Comparison of ENCODE assay signal across 10 cellular contexts in the genomic region with DNA sequence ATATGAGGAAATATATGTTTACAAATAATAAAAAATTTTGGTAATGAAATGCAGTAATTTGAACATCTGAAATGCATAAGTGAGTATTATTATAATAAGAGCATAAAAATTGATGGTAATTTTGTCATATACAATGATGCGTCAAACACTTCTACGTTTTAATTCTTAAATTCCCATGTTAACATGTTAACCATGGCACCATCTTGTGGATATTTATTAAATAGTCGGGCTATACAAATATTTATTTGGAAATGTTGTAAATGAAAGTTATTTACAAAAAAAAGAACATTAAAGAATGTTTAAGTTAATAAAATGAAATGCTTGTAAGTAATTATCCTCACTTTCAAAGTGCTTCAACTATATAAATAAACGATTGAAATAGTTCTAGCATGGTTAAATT. TPM values are rescaled to one million over a fixed set of nuclear protein-coding genes. Genes with fewer than 3 reads are reported as not detected.
DNase-seq lines count a peak whose midpoint lies in the region; ATAC-seq, FAIRE-seq and TF ChIP-seq lines count a peak whose summit lies in the region.
"Had no signal": no experiment of that assay in that cellular context is flagged by ENCODE, and none has a peak within 500 bp of the region (broad histone marks: within the 10 kb centered on the region; RNA-seq: fewer than 3 reads in every experiment).

No MANE protein-coding gene starts in this region.

- TF ChIP-seq CTCF in AG10803 (conservative IDR thresholded peaks at IDR 0.05; ENCODE audit: low read length) (peak; percentile 51), fibroblast of villous mesenchyme (IDR thresholded peaks at IDR 0.05; ENCODE audit: insufficient read depth, low read depth, low read length) (peak; percentile 18)

- FAIRE-seq in G401.6 (lab: Jason Lieb, UNC), result peak; percentile 95
- FAIRE-seq in GM19239 (lab: Jason Lieb, UNC), result no peak

- no peak overlapping the region for H3K27ac ChIP-seq in caudate nucleus (ENCODE audit: low read depth, low read length)
- H3K27ac ChIP-seq: testis had no signal

- H3K4me3 ChIP-seq in AG10803 (ENCODE audit: low read length) (no peak overlapping the region), fibroblast of villous mesenchyme (ENCODE audit: low read depth, low read length) (no peak overlapping the region)
- H3K4me3 ChIP-seq: testis had no signal

- ATAC-seq in HG03039 (IDR thresholded peaks at IDR 0.05; ENCODE audit: unreplicated experiment), result no peak

- DNase-seq in AG10803 (ENCODE audit: low read depth) (peak; percentile 43), RKO (ENCODE audit: low spot score) (peak; percentile 51), fibroblast of villous mesenchyme (ENCODE audit: low read depth) (peak; percentile 27), GF-D8 (lab: John Stamatoyannopoulos, UW) (no peak), caudate nucleus (lab: John Stamatoyannopoulos, UW) (no peak), GM19239 (ENCODE audit: insufficient read length, low spot score) (no peak)
- DNase-seq: activated CD8-positive, alpha-beta memory T cell treated with anti-CD3 and anti-CD28 coated beads, Interleukin-2, amount 50 U/mL, for 48 hours; testis had no signal

RNA-seq across cellular contexts. Expression of gene C1orf185, which starts 57.2 kb away (rescaled TPM):
- total RNA-seq in fibroblast of villous mesenchyme, result under 0.01 TPM in 1 of 2 replicates, not detected in the other

Comparison
In these comparisons a context has a peak if more than half of its experiments do, and no peak if none do; other contexts are left out.
1. DNase-seq: peak in AG10803 (single experiment), RKO (single experiment) and fibroblast of villous mesenchyme (single experiment); none in GF-D8 (single experiment), caudate nucleus (0 of 61) and GM19239 (single experiment).